ENCODE assay signal across 8 cellular contexts in genomic region chr5:35229076-35230042, GRCh38. TPM values are rescaled to one million over a fixed set of nuclear protein-coding genes. Genes with fewer than 3 reads are reported as not detected.
A peak's percentile ranks its signal among the peaks of the same experiment; 100 is the strongest.
DNase-seq lines count a peak whose midpoint lies in the region; ATAC-seq, FAIRE-seq and TF ChIP-seq lines count a peak whose summit lies in the region.

No MANE protein-coding gene starts in this region.

- H3K4me1 ChIP-seq in HUES64 (ENCODE audit: insufficient read depth, low read length) (peaks cover 9% of the 10 kb centered on the region), astrocyte (ENCODE audit: insufficient read depth, low read length) (peaks cover 7% of the 10 kb centered on the region), thymus (ENCODE audit: control insufficient read depth, insufficient read depth, low read length) (no peaks in the 10 kb centered on the region), SJCRH30 (no peaks in the 10 kb centered on the region)

- H4K20me1 ChIP-seq in astrocyte (ENCODE audit: insufficient read depth, low read length) = no peaks in the 10 kb centered on the region

- H3K27ac ChIP-seq in HUES64 (ENCODE audit: low read depth, low read length) (peak overlapping the region; percentile 32; the same call in 1 of the 2 replicates), astrocyte (ENCODE audit: low read depth, low read length) (no peak overlapping the region), thymus (ENCODE audit: low read depth) (no peak overlapping the region), SJCRH30 (no peak overlapping the region)

- H3K36me3 ChIP-seq in HUES64 (ENCODE audit: insufficient read depth, low read length) (no peaks in the 10 kb centered on the region), astrocyte (ENCODE audit: insufficient read depth, low read length) (no peaks in the 10 kb centered on the region), thymus (ENCODE audit: control insufficient read depth, insufficient read depth) (no peaks in the 10 kb centered on the region), SJCRH30 (no peaks in the 10 kb centered on the region)

- FAIRE-seq in astrocyte (lab: Jason Lieb, UNC) = no peak

- TF ChIP-seq CTCF in astrocyte (IDR thresholded peaks at IDR 0.05; ENCODE audit: insufficient read depth, low read depth, low read length) = no peak

- no peak overlapping the region for H3K27ac Mint-ChIP-seq in astrocyte (ENCODE audit: unreplicated experiment)

- intact Hi-C loops in left colon (cut with DNase I, micrococcal nuclease) = no loop called here

- peak overlapping the region; percentile 43 for H2AFZ ChIP-seq in astrocyte (ENCODE audit: low read depth, low read length)

- peaks cover 2% of the 10 kb centered on the region for H3K9me3 Mint-ChIP-seq in astrocyte (ENCODE audit: unreplicated experiment)

- H3K4me2 ChIP-seq in astrocyte (ENCODE audit: low read length) = peak overlapping the region; percentile 76

- H3K4me3 ChIP-seq in GM08714 (ENCODE audit: low read length) = peak overlapping the region; percentile 72
- H3K4me3 ChIP-seq in HUES64 (ENCODE audit: low read length) = peak overlapping the region; percentile 71
- peak overlapping the region; percentile 44 for H3K4me3 ChIP-seq in astrocyte (ENCODE audit: insufficient read depth, low read depth, low read length)
- peak overlapping the region; percentile 0 for H3K4me3 ChIP-seq in thymus (ENCODE audit: low read length)
- no peak overlapping the region for H3K4me3 ChIP-seq in SJCRH30

- DNase-seq in astrocyte (ENCODE audit: low read depth) = no peak
- peak; percentile 61 to 67 for DNase-seq in left colon
- no peak for DNase-seq in NCI-H2107 treated with DMSO at 0.1 percent for 48 hours (lab: John Stamatoyannopoulos, UW; ENCODE audit: unreplicated experiment)
- DNase-seq in SJCRH30 = no peak

- WGBS in HUES64 = 6% methylated on average over 30 of the region's 30 CpGs
- 7% methylated on average over 30 of the region's 30 CpGs for WGBS in thymus

- ATAC-seq in GM21381 (IDR thresholded peaks at IDR 0.05; ENCODE audit: unreplicated experiment) = peak; percentile 65
- peak; percentile 80 for ATAC-seq in left colon

- peaks cover 5% of the 10 kb centered on the region; the same call in 1 of the 2 replicates for H3K27me3 ChIP-seq in HUES64 (ENCODE audit: insufficient read depth, low read length)
- H3K27me3 ChIP-seq in astrocyte (ENCODE audit: insufficient read depth, low read length) = peaks cover 46% of the 10 kb centered on the region
- H3K27me3 ChIP-seq in thymus (ENCODE audit: control insufficient read depth, insufficient read depth) = peaks cover 27% of the 10 kb centered on the region
- no peaks in the 10 kb centered on the region; the same call in 1 of the 2 replicates for H3K27me3 ChIP-seq in SJCRH30

- H3K9me3 ChIP-seq in HUES64 (ENCODE audit: insufficient read depth, low read depth, low read length) = no peaks in the 10 kb centered on the region
- H3K9me3 ChIP-seq in astrocyte (ENCODE audit: insufficient read depth, low read depth, low read length) = no peaks in the 10 kb centered on the region
- no peaks in the 10 kb centered on the region for H3K9me3 ChIP-seq in thymus (ENCODE audit: control insufficient read depth)
- H3K9me3 ChIP-seq in SJCRH30 (replicated peaks) = no peaks in the 10 kb centered on the region

- H3K27me3 Mint-ChIP-seq in astrocyte (ENCODE audit: low read depth, unreplicated experiment) = peaks cover 42% of the 10 kb centered on the region

- no peaks in the 10 kb centered on the region for H3K79me2 ChIP-seq in astrocyte (ENCODE audit: insufficient read depth, low read length)

- H3K36me3 Mint-ChIP-seq in astrocyte (ENCODE audit: low read depth, unreplicated experiment) = no peaks in the 10 kb centered on the region

- H3K4me1 Mint-ChIP-seq in astrocyte (ENCODE audit: low read depth, unreplicated experiment) = peaks cover 2% of the 10 kb centered on the region

- H3K9ac ChIP-seq in HUES64 (ENCODE audit: low read depth, low read length) (peak overlapping the region; percentile 75), astrocyte (ENCODE audit: low read length) (no peak overlapping the region)

- H3K4me3 Mint-ChIP-seq in astrocyte (ENCODE audit: unreplicated experiment) = peak overlapping the region; percentile 76

RNA-seq across cellular contexts. Expression of gene PRLR, which starts 0.9 kb away (rescaled TPM):
- polyA plus RNA-seq in HUES64 (2013, experiment 1 of 2) = 1.3 TPM
- polyA plus RNA-seq in HUES64 (2013, experiment 2 of 2) = 1.3 TPM
- total RNA-seq in astrocyte (0.93 and 0.99 TPM in 2 replicates), left colon (10 to 100 TPM; 28.6 to 41.9 TPM)
- polyA plus RNA-seq in thymus = 0.75 TPM
- not detected in 2 replicates for total RNA-seq in SJCRH30 (2014; rRNA removed; shearing (Covaris generic))

Comparison
In these comparisons a context has a peak if more than half of its experiments do, and no peak if none do; other contexts are left out.
1. DNase-seq: peak in left colon (2 of 2); none in astrocyte (single experiment), NCI-H2107 treated with DMSO at 0.1 percent for 48 hours (single experiment) and SJCRH30 (0 of 2).
2. RNA of gene PRLR, which starts 0.9 kb away (total RNA-seq): 28.6 to 41.9 TPM in left colon; 0.93 to 0.99 TPM in astrocyte and not detected in SJCRH30; every median in the first group is over 10 times any median in the second.